In the genomic region with DNA sequence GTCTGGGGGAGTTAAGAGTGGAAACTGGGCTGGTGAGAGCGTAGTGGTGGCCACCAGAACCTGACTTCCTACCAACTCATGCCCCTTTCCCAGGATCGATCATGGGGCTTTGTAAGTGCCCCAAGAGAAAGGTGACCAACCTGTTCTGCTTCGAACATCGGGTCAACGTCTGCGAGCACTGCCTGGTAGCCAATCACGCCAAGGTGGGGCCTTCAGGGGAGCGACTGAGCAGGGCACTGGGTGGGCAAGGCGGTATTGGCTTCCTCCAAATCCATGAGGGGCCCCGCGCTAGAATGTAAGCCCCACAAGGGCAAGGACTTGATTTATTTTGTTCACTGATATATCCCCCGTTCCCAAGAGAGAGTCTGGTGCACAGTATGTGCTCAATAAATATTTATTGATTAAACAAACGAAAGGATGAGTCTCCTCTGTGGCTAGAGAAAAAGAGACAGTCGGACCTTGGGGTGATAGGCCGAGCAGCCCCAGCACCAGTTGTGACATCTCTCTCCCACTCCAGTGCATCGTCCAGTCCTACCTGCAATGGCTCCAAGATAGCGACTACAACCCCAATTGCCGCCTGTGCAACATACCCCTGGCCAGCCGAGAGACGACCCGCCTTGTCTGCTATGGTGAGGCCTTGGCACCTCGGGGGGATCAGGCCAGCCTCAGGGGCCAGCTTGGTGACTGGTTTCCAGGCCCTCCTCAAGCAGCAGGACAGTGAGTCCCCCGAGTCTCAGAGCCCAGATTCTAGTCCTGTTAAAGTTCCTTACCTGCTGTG, we compare ENCODE assay signal across 8 cellular contexts. TPM values are rescaled to one million over a fixed set of nuclear protein-coding genes. Genes with fewer than 3 reads are reported as not detected.
A peak's percentile ranks its signal among the peaks of the same experiment; 100 is the strongest.
DNase-seq lines count a peak whose midpoint lies in the region; ATAC-seq and TF ChIP-seq lines count a peak whose summit lies in the region.

No MANE protein-coding gene starts in this region.

- H3K4me3 ChIP-seq in DOHH2 (ENCODE audit: low read length) (peak overlapping the region; percentile 90), neutrophil (ENCODE audit: low read depth in 1 of 2, low read length in 1 of 2) (peak overlapping the region; percentile 76 to 82)
- peak overlapping the region; percentile 83 for H3K4me3 ChIP-seq in effector memory CD4-positive, alpha-beta T cell (ENCODE audit: insufficient read depth, low read depth, low read length, poor library complexity, severe bottlenecking)

- H3K4me1 ChIP-seq in DOHH2 (ENCODE audit: control insufficient read depth, low read length) (peaks cover 37% of the 10 kb centered on the region), neutrophil (ENCODE audit: control insufficient read depth in 1 of 2, insufficient read depth in 1 of 2, low read depth in 1 of 2, low read length in 1 of 2) (peaks cover 29 to 36% of the 10 kb centered on the region in 2 experiments)
- peaks cover 16% of the 10 kb centered on the region for H3K4me1 ChIP-seq in effector memory CD4-positive, alpha-beta T cell (ENCODE audit: control insufficient read depth, insufficient read depth, low read length, poor library complexity, severe bottlenecking)

- peak overlapping the region; percentile 85 for H3K4me2 ChIP-seq in DOHH2 (ENCODE audit: low read length)

- H3K9me3 ChIP-seq in DOHH2 (ENCODE audit: control insufficient read depth, insufficient read depth, low read length) (no peaks in the 10 kb centered on the region), KOPT-K1 (ENCODE audit: insufficient read depth, low read length, poor library complexity, severe bottlenecking) (no peaks in the 10 kb centered on the region), neutrophil (no peaks in the 10 kb centered on the region)
- no peaks in the 10 kb centered on the region for H3K9me3 ChIP-seq in effector memory CD4-positive, alpha-beta T cell (ENCODE audit: control insufficient read depth, low read length)

- H3K79me2 ChIP-seq in DOHH2 (ENCODE audit: control insufficient read depth, low read length): peaks cover 54% of the 10 kb centered on the region

- H3K36me3 ChIP-seq in DOHH2 (ENCODE audit: control insufficient read depth, low read length) (peaks cover 65% of the 10 kb centered on the region), KOPT-K1 (ENCODE audit: insufficient read depth, low read length) (peaks cover 80% of the 10 kb centered on the region), neutrophil (peaks cover 48% of the 10 kb centered on the region)
- peaks cover 31% of the 10 kb centered on the region for H3K36me3 ChIP-seq in effector memory CD4-positive, alpha-beta T cell (ENCODE audit: control insufficient read depth, insufficient read depth, low read length)

- H3K9me2 ChIP-seq in DOHH2 (replicated peaks; ENCODE audit: control insufficient read depth, low read length): no peaks in the 10 kb centered on the region

- H3K27me3 ChIP-seq in DOHH2 (ENCODE audit: control insufficient read depth, low read length) (no peaks in the 10 kb centered on the region), neutrophil (no peaks in the 10 kb centered on the region)
- H3K27me3 ChIP-seq in effector memory CD4-positive, alpha-beta T cell (replicated peaks; ENCODE audit: control insufficient read depth, insufficient read depth, low read length, poor library complexity, severe bottlenecking): no peaks in the 10 kb centered on the region

- no peaks in the 10 kb centered on the region for H4K20me1 ChIP-seq in DOHH2 (ENCODE audit: control insufficient read depth, insufficient read depth, low read depth, low read length)

- TF ChIP-seq CTCF in DOHH2 (IDR thresholded peaks at IDR 0.05; ENCODE audit: low read depth, low read length, poor library complexity, severe bottlenecking) (no peak), neutrophil (IDR thresholded peaks at IDR 0.05) (no peak), omental fat pad (IDR thresholded peaks at IDR 0.05) (no peak)

- ATAC-seq in omental fat pad (ENCODE audit: low FRiP score): no peak

- DNase-seq in effector memory CD4-positive, alpha-beta T cell: no peak
- no peak for DNase-seq in MV-4-11 (lab: John Stamatoyannopoulos, UW)
- DNase-seq in foreskin melanocyte: no peak
- no peak for DNase-seq in omental fat pad (ENCODE audit: low spot score)
- no peak for DNase-seq in DMS153 treated with DMSO at 0.1 percent for 48 hours (lab: John Stamatoyannopoulos, UW; ENCODE audit: unreplicated experiment)

- 0 out of 2 replicates have a peak, but pooled peaks cover 2% of the 10 kb centered on the region for H3F3A ChIP-seq in DOHH2 (ENCODE audit: control insufficient read depth, insufficient read depth)

- H3K27ac ChIP-seq in DOHH2 (ENCODE audit: low read depth, low read length): peak overlapping the region; percentile 70; the same call in 1 of the 2 replicates
- peak overlapping the region; percentile 97 for H3K27ac ChIP-seq in KOPT-K1 (ENCODE audit: low read depth, low read length, poor library complexity, severe bottlenecking)
- H3K27ac ChIP-seq in effector memory CD4-positive, alpha-beta T cell (ENCODE audit: insufficient read depth, low read length, poor library complexity, severe bottlenecking): peak overlapping the region; percentile 95
- H3K27ac ChIP-seq in neutrophil: peak overlapping the region; percentile 89

RNA-seq across cellular contexts. Expression of gene ZFPL1, which starts 0.8 kb away (rescaled TPM):
- total RNA-seq in omental fat pad: 10 to 100 TPM; 21.3 to 44.5 (median 32.6) TPM

RNA-seq across cellular contexts. Expression of gene CDCA5, which starts 0.9 kb away (rescaled TPM):
- total RNA-seq in omental fat pad: 1 to 10 TPM in 2 of 4 donors, under 1 TPM in 1, not detected in 1; 0.56 to 2.8 (median 1.4) TPM

RNA-seq across cellular contexts. Expression of gene VPS51, which starts 11.2 kb away (rescaled TPM):
- 100 to 1,000 TPM; 151 to 208 (median 192) TPM for total RNA-seq in omental fat pad

RNA-seq across cellular contexts. Expression of gene NAALADL1, which starts 26.4 kb away (rescaled TPM):
- total RNA-seq in omental fat pad: 10 to 100 TPM; 17.0 to 39.1 (median 23.3) TPM

RNA-seq across cellular contexts. Expression of gene TM7SF2, which starts 26.9 kb away (rescaled TPM):
- total RNA-seq in omental fat pad: 100 to 1,000 TPM in 1 of 4 donors, 10 to 100 TPM in 3; 44.8 to 345 (median 88.6) TPM
